ENCODE assay signal across 9 cellular contexts in the genomic region with DNA sequence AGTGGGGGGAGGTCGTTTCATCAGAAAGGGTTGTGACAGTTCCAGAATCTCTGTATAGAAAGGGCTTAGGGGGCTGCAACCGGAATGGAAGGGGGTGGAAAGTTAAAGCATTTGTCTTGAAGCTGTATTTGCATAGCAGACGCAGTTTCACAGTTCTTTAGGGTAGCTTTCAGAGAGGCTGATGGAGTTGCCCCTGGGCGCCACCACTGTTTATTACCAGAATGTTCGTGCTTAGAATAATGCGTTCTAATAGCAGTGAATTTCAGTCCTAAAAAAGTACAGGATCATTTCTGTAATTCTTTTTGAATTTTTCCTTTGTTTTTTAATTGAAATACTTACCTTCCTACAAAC. TPM values are rescaled to one million over a fixed set of nuclear protein-coding genes. Genes with fewer than 3 reads are reported as not detected.
DNase-seq lines count a peak whose midpoint lies in the region; ATAC-seq and TF ChIP-seq lines count a peak whose summit lies in the region.
"Had no signal": no experiment of that assay in that cellular context is flagged by ENCODE, and none has a peak within 500 bp of the region (broad histone marks: within the 10 kb centered on the region; RNA-seq: fewer than 3 reads in every experiment).

No MANE protein-coding gene starts in this region.

- H3K36me3 ChIP-seq in PC-3 (ENCODE audit: low read depth, low read length) (peaks cover 23% of the 10 kb centered on the region), thyroid gland (no peaks in the 10 kb centered on the region)

- H3K4me1 ChIP-seq in PC-3 (ENCODE audit: insufficient read depth, low read length) (peaks cover 18% of the 10 kb centered on the region), thyroid gland (peaks cover 9 to 12% of the 10 kb centered on the region in 2 donors)

- no peak for TF ChIP-seq POLR2A in thyroid gland (IDR thresholded peaks at IDR 0.05)

- no peaks in the 10 kb centered on the region for H3K9me3 Mint-ChIP-seq in activated naive CD4-positive, alpha-beta T cell treated with anti-CD3 and anti-CD28 coated beads, Interleukin-2, amount 10 ng/mL, durations not matched to agents 7 days and 5 days
- no peaks in the 10 kb centered on the region for H3K9me3 Mint-ChIP-seq in endothelial cell (ENCODE audit: unreplicated experiment)
- H3K9me3 Mint-ChIP-seq in stimulated activated memory B cell treated with anti-CD40 and anti-IgM and Interleukin-4, amounts not matched to agents 10 μg/mL and 1 μg/mL and 100 μg/mL, for 72 hours = no peaks in the 10 kb centered on the region

- no peak for ATAC-seq in PC-3
- no peak for ATAC-seq in stimulated activated memory B cell treated with anti-CD40 and anti-IgM and Interleukin-4, amounts not matched to agents 10 μg/mL and 1 μg/mL and 100 μg/mL, for 72 hours

- 51 to 53% methylated on average over 6 of the region's 6 CpGs for WGBS in thyroid gland, 2 donors

- peak overlapping the region; percentile 84 for H3K4me3 ChIP-seq in PC-3 (ENCODE audit: low read length)
- no peak overlapping the region for H3K4me3 ChIP-seq in thyroid gland (replicated peaks in 1 of 3)

- H3K36me3 Mint-ChIP-seq in activated naive CD4-positive, alpha-beta T cell treated with anti-CD3 and anti-CD28 coated beads, Interleukin-2, amount 10 ng/mL, durations not matched to agents 7 days and 5 days = peaks cover 30% of the 10 kb centered on the region
- peaks cover 5% of the 10 kb centered on the region for H3K36me3 Mint-ChIP-seq in endothelial cell (ENCODE audit: low read depth, unreplicated experiment)
- H3K36me3 Mint-ChIP-seq in stimulated activated memory B cell treated with anti-CD40 and anti-IgM and Interleukin-4, amounts not matched to agents 10 μg/mL and 1 μg/mL and 100 μg/mL, for 72 hours = peaks cover under 1% of the 10 kb centered on the region

- POLR2A ChIA-PET in PC-3 (lab: Charles Lee; ENCODE audit: unreplicated experiment) = interaction anchor here (0.6 kb wide), 1 partner anchor 10 kb away, joined by 3 read pairs; no protein-coding TSS in a partner anchor

- 0 out of 2 replicates have a peak overlapping the region, but pooled peaks have one; percentile 95 for H2AFZ ChIP-seq in PC-3 (ENCODE audit: low read length)

- H3K9ac ChIP-seq in PC-3 (ENCODE audit: low read length) = peak overlapping the region; percentile 91

- H3K27ac ChIP-seq in PC-3 (ENCODE audit: low read length) (no peak overlapping the region), thyroid gland (no peak overlapping the region)

- H3K4me2 ChIP-seq in PC-3 (ENCODE audit: low read length) = peak overlapping the region; percentile 89

- no peaks in the 10 kb centered on the region for H3K9me3 ChIP-seq in PC-3 (ENCODE audit: low read length)
- H3K9me3 ChIP-seq in thyroid gland = no peaks in the 10 kb centered on the region

- intact Hi-C loops in PC-3 (cut with micrococcal nuclease) = loop anchor here (5.0 kb wide), 1 partner anchor 138 kb away; no protein-coding TSS in a partner anchor
- intact Hi-C loops in thyroid gland (cut with DNase I) = no loop called here

- CTCF ChIA-PET in activated naive CD4-positive, alpha-beta T cell treated with anti-CD3 and anti-CD28 coated beads, Interleukin-2, amount 10 ng/mL, durations not matched to agents 7 days and 5 days (lab: Charles Lee) = interaction anchor here (1.6 kb wide), 1 partner anchor 239 kb away, joined by 6 read pairs; no protein-coding TSS in a partner anchor
- CTCF ChIA-PET in PC-3 (lab: Charles Lee) = no interaction called here

- H3K27ac Mint-ChIP-seq in activated naive CD4-positive, alpha-beta T cell treated with anti-CD3 and anti-CD28 coated beads, Interleukin-2, amount 10 ng/mL, durations not matched to agents 7 days and 5 days = peak overlapping the region; percentile 100
- no peak overlapping the region for H3K27ac Mint-ChIP-seq in endothelial cell (ENCODE audit: unreplicated experiment)
- H3K27ac Mint-ChIP-seq in stimulated activated memory B cell treated with anti-CD40 and anti-IgM and Interleukin-4, amounts not matched to agents 10 μg/mL and 1 μg/mL and 100 μg/mL, for 72 hours = no peak overlapping the region
- H3K27ac Mint-ChIP-seq: CD14-positive monocyte had no signal

- H3F3A ChIP-seq in PC-3 (ENCODE audit: low read length, unreplicated experiment) = no peaks in the 10 kb centered on the region

- no peaks in the 10 kb centered on the region for H3K27me3 Mint-ChIP-seq in activated naive CD4-positive, alpha-beta T cell treated with anti-CD3 and anti-CD28 coated beads, Interleukin-2, amount 10 ng/mL, durations not matched to agents 7 days and 5 days
- peaks cover 3% of the 10 kb centered on the region for H3K27me3 Mint-ChIP-seq in endothelial cell (ENCODE audit: unreplicated experiment)
- H3K27me3 Mint-ChIP-seq in stimulated activated memory B cell treated with anti-CD40 and anti-IgM and Interleukin-4, amounts not matched to agents 10 μg/mL and 1 μg/mL and 100 μg/mL, for 72 hours = no peaks in the 10 kb centered on the region

- DNase-seq in activated naive CD4-positive, alpha-beta T cell treated with anti-CD3 and anti-CD28 coated beads, Interleukin-2, amount 10 ng/mL, durations not matched to agents 7 days and 5 days = no peak
- no peak for DNase-seq in activated naive CD4-positive, alpha-beta T cell treated with anti-CD3 and anti-CD28 coated beads, Interleukin-2, amount 50 U/mL, for 16 hours
- DNase-seq in PC-3 (no peak), endothelial cell (ENCODE audit: low spot score) (no peak), cerebellar cortex (ENCODE audit: low spot score) (no peak), GM19238 (ENCODE audit: insufficient read length, low spot score) (no peak), thyroid gland (no peak)

- no peaks in the 10 kb centered on the region for H3K9me2 ChIP-seq in PC-3 (replicated peaks; ENCODE audit: low read length)

- H3K4me3 Mint-ChIP-seq in activated naive CD4-positive, alpha-beta T cell treated with anti-CD3 and anti-CD28 coated beads, Interleukin-2, amount 10 ng/mL, durations not matched to agents 7 days and 5 days = peak overlapping the region; percentile 94
- peak overlapping the region; percentile 98 for H3K4me3 Mint-ChIP-seq in endothelial cell (ENCODE audit: unreplicated experiment)
- peak overlapping the region; percentile 98 for H3K4me3 Mint-ChIP-seq in stimulated activated memory B cell treated with anti-CD40 and anti-IgM and Interleukin-4, amounts not matched to agents 10 μg/mL and 1 μg/mL and 100 μg/mL, for 72 hours

- no TSS peak for BruUV-seq in PC-3 (replicated peaks; lab: Mats Ljungman, UMichigan)

- H4K20me1 ChIP-seq in PC-3 (ENCODE audit: low read length) = 0 out of 2 replicates have a peak, but pooled peaks cover 3% of the 10 kb centered on the region

- H3K27me3 ChIP-seq in PC-3 (ENCODE audit: low read length) (no peaks in the 10 kb centered on the region), thyroid gland (no peaks in the 10 kb centered on the region)

- peaks cover 26% of the 10 kb centered on the region for H3K79me2 ChIP-seq in PC-3 (ENCODE audit: low read length)

- H3K4me1 Mint-ChIP-seq in activated naive CD4-positive, alpha-beta T cell treated with anti-CD3 and anti-CD28 coated beads, Interleukin-2, amount 10 ng/mL, durations not matched to agents 7 days and 5 days = peaks cover 44% of the 10 kb centered on the region
- H3K4me1 Mint-ChIP-seq in endothelial cell (ENCODE audit: unreplicated experiment) = peaks cover 8% of the 10 kb centered on the region
- H3K4me1 Mint-ChIP-seq in stimulated activated memory B cell treated with anti-CD40 and anti-IgM and Interleukin-4, amounts not matched to agents 10 μg/mL and 1 μg/mL and 100 μg/mL, for 72 hours = peaks cover 16% of the 10 kb centered on the region

- 0 out of 2 replicates have a peak, but pooled peaks have one; percentile 7 for TF ChIP-seq CTCF in PC-3 (conservative IDR thresholded peaks at IDR 0.05; ENCODE audit: low read depth, low read length)
- TF ChIP-seq CTCF in endothelial cell (IDR thresholded peaks at IDR 0.05; ENCODE audit: unreplicated experiment) = no peak
- no peak for TF ChIP-seq CTCF in thyroid gland (IDR thresholded peaks at IDR 0.05)

RNA-seq across cellular contexts. Expression of a gene that starts 1.3 kb away (rescaled TPM):
- total RNA-seq in PC-3 (2014; rRNA removed) (41.3 and 53.6 TPM in 2 replicates), endothelial cell (ENCODE audit: unreplicated experiment) (6.5 TPM), thyroid gland (1 to 10 TPM in 1 of 4 donors, under 1 TPM in 2, not detected in 1; 0.94 to 8.2 (median 0.98) TPM)
